8 cellular contexts compared by ENCODE assay signal in the genomic region with DNA sequence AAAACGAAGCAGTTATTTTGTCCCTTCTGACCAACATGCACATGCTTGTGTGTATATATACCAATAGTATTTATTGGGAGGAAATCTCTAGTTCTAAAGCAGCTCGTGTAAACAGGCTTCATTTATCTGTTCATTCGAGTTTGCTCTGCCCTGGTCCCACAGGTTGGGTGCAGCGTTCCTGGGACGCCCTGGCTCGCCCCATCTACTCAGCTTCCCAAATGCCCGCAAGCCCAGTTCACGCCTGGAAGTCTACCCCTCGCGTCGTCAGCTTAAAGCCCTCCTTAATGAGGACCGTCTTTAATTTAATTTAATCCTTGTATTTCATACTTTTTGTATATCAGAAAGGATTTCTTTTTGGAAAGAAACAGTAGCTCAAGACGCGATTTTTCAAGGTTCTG. TPM values are rescaled to one million over a fixed set of nuclear protein-coding genes. Genes with fewer than 3 reads are reported as not detected.
DNase-seq lines count a peak whose midpoint lies in the region; ATAC-seq, FAIRE-seq and TF ChIP-seq lines count a peak whose summit lies in the region.

No MANE protein-coding gene starts in this region.

- H3K36me3 ChIP-seq in duodenal mucosa (ENCODE audit: control insufficient read depth in 1 of 2, insufficient read depth in 2 of 2, low read length in 2 of 2) (no peaks in the 10 kb centered on the region), muscle layer of colon (ENCODE audit: insufficient read depth, low read length) (no peaks in the 10 kb centered on the region), pancreas (no peaks in the 10 kb centered on the region)

- H3K4me3 ChIP-seq in duodenal mucosa (ENCODE audit: low read depth in 1 of 2, low read length in 2 of 2), result peak overlapping the region; percentile 63
- H3K4me3 ChIP-seq in muscle layer of colon (ENCODE audit: low read depth in 1 of 2, low read length in 2 of 2), result peak overlapping the region; percentile 37 to 43
- peak overlapping the region in 2 of 4 donors; percentile 25 to 46 for H3K4me3 ChIP-seq in pancreas

- 10 to 16% methylated on average over 14 of the region's 14 CpGs for WGBS in pancreas, 2 donors

- H3K27me3 ChIP-seq in duodenal mucosa (ENCODE audit: control insufficient read depth in 1 of 2, insufficient read depth in 2 of 2, low read length in 2 of 2), result peaks cover 10% of the 10 kb centered on the region in 2 donors
- peaks cover 5 to 14% of the 10 kb centered on the region in 2 donors for H3K27me3 ChIP-seq in muscle layer of colon (ENCODE audit: control insufficient read depth in 1 of 2, insufficient read depth in 2 of 2, low read length in 2 of 2)
- H3K27me3 ChIP-seq in pancreas, result peaks cover 0 to 10% (median 0%) of the 10 kb centered on the region in 4 donors

- H3K4me1 ChIP-seq in duodenal mucosa (ENCODE audit: control insufficient read depth in 1 of 2, insufficient read depth in 2 of 2, low read length in 2 of 2) (peaks cover 0 to 6% of the 10 kb centered on the region in 2 donors), muscle layer of colon (ENCODE audit: insufficient read depth, low read length) (peaks cover 4% of the 10 kb centered on the region), pancreas (peaks cover 0 to 9% (median 0%) of the 10 kb centered on the region in 3 donors)

- ATAC-seq in HG03342 (IDR thresholded peaks at IDR 0.05; ENCODE audit: unreplicated experiment) (peak; percentile 18), pancreas (no peak), HG02588 (IDR thresholded peaks at IDR 0.05; ENCODE audit: unreplicated experiment) (no peak)

- H3K9ac ChIP-seq in duodenal mucosa (ENCODE audit: low read depth in 1 of 2, low read length in 2 of 2) (no peak overlapping the region), muscle layer of colon (ENCODE audit: low read length) (no peak overlapping the region)

- H3K9me3 ChIP-seq in duodenal mucosa (ENCODE audit: control insufficient read depth in 1 of 2, low read length in 2 of 2) (no peaks in the 10 kb centered on the region), muscle layer of colon (ENCODE audit: low read length) (no peaks in the 10 kb centered on the region), pancreas (no peaks in the 10 kb centered on the region)

- H3K27ac ChIP-seq in duodenal mucosa (ENCODE audit: low read depth, low read length), result no peak overlapping the region
- H3K27ac ChIP-seq in muscle layer of colon (ENCODE audit: low read depth, low read length), result no peak overlapping the region
- H3K27ac ChIP-seq in pancreas, result no peak overlapping the region

- FAIRE-seq in pancreas (lab: Jason Lieb, UNC), result no peak

- TF ChIP-seq CTCF in pancreas (IDR thresholded peaks at IDR 0.05), result no peak

- in situ Hi-C loops in ACHN (cut with HindIII; ENCODE audit: low pct_ligation_motif_present, low pct_unique_long_range_greater_than_20kb, low sequenced_read_pairs), result no loop called here

- DNase-seq in ACHN (peak; percentile 15), dermis blood vessel endothelial cell (no peak), NCI-H2107 (lab: John Stamatoyannopoulos, UW) (no peak), pancreas (no peak)

- intact Hi-C loops in pancreas (cut with DNase I), result no loop called here

RNA-seq across cellular contexts. Expression of a gene that starts 0.6 kb away (rescaled TPM):
- total RNA-seq in dermis blood vessel endothelial cell, result 80.3 and 83.1 TPM in 2 replicates
- 1 to 10 TPM in 3 of 6 donors, under 1 TPM in 3; 0.41 to 1.8 (median 0.91) TPM for total RNA-seq in pancreas
- polyA plus RNA-seq in pancreas, result 1 to 10 TPM in 1 of 2 donors, under 1 TPM in 1; 0.99 to 1.9 TPM

RNA-seq across cellular contexts. Expression of a gene that starts 45.1 kb away (rescaled TPM):
- 22.5 and 29.5 TPM in 2 replicates for total RNA-seq in dermis blood vessel endothelial cell
- total RNA-seq in pancreas, result 10 to 100 TPM; 14.6 to 23.5 (median 17.2) TPM
- polyA plus RNA-seq in pancreas, result 10 to 100 TPM; 10.5 to 17.3 TPM

RNA-seq across cellular contexts. Expression of a gene that starts 49.9 kb away (rescaled TPM):
- total RNA-seq in dermis blood vessel endothelial cell, result 18.9 and 71.8 TPM in 2 replicates
- 1 to 10 TPM; 1.3 to 6.2 (median 2.5) TPM for total RNA-seq in pancreas
- 1 to 10 TPM in 1 of 2 donors, under 1 TPM in 1; 0.49 to 1.0 TPM for polyA plus RNA-seq in pancreas

Comparison
In these comparisons a context has a peak if more than half of its experiments do, and no peak if none do; other contexts are left out.
1. RNA of a gene that starts 0.6 kb away (total RNA-seq): 80.3 to 83.1 TPM in dermis blood vessel endothelial cell; 0.41 to 1.8 TPM in pancreas; every median in the first group is over 10 times any median in the second.